In the genomic region with DNA sequence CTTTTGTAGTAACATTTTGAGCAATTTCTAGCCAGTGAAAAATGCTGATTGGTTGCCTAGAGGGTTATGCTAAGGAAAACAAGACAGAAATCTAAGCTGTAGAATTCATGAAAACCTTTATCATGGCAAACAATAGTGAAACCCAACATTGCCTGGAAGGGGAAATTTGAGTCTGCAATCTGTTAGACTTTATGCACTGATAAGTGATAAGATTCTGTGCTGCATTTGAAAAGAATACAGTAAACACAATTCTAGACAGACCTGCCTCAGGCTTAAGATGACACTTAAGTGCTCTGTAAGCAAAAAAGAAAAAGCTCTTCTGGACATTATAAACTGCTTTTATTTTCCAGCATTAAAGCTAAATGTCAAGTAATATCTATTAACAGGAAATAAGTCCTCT, we compare ENCODE assay signal across 24 cellular contexts.
"Had no signal": no experiment of that assay in that cellular context is flagged by ENCODE, and none has a peak within 500 bp of the region (broad histone marks: within the 10 kb centered on the region; RNA-seq: fewer than 3 reads in every experiment).

No MANE protein-coding gene starts in this region.

- H3K27ac ChIP-seq: brain microvascular endothelial cell, epithelial cell of prostate, foreskin keratinocyte, lower lobe of right lung, parathyroid adenoma, tibial artery, VCaP had no signal

- H3K4me1 Mint-ChIP-seq: nephron; stimulated activated naive B cell treated with anti-CD40 and anti-IgM and Interleukin-4, amounts not matched to agents 10 μg/mL and 1 μg/mL and 100 μg/mL, for 72 hours had no signal

- H3K27me3 ChIP-seq: brain microvascular endothelial cell, foreskin keratinocyte, tibial artery had no signal

- H3K79me2 ChIP-seq: parathyroid adenoma had no signal

- ATAC-seq: foreskin keratinocyte; lower lobe of right lung; sciatic nerve; stimulated activated naive B cell treated with anti-CD40 and anti-IgM and Interleukin-4, amounts not matched to agents 10 μg/mL and 1 μg/mL and 100 μg/mL, for 72 hours had no signal

- H3K9me3 Mint-ChIP-seq: endodermal cell, nephron had no signal

- H3K4me3 ChIP-seq: lower lobe of right lung, tibial artery had no signal

- DNase-seq: activated CD4-positive, alpha-beta T cell treated with anti-CD3 and anti-CD28 coated beads, Interleukin-2, amount 50 U/mL, for 1 hour; activated CD4-positive, CD25-positive, alpha-beta regulatory T cell treated with anti-CD3 and anti-CD28 coated beads, Interleukin-2, amount 50 U/mL, for 72 hours; activated CD8-positive, alpha-beta memory T cell treated with anti-CD3 and anti-CD28 coated beads, Interleukin-2, amount 50 U/mL, for 4 hours; activated effector memory CD4-positive, alpha-beta T cell treated with Interleukin-2 at 50 U/mL for 16 hours; activated naive CD4-positive, alpha-beta T cell treated with anti-CD3 and anti-CD28 coated beads, Interleukin-2, amount 50 U/mL, for 16 hours; activated T-cell treated with anti-CD3 and anti-CD28 coated beads, Interleukin-2, amount 50 U/mL, for 48 hours; aorta; brain microvascular endothelial cell; central memory CD4-positive, alpha-beta T cell; endodermal cell; foreskin keratinocyte; glutamatergic neuron; hypothalamus; islet precursor cell; lower lobe of right lung; midbrain; stimulated activated CD4-positive, alpha-beta T cell treated with anti-CD3 and anti-CD28 coated beads, Interleukin-4, amount 100 ng/mL, for 4 hours; stimulated activated naive B cell treated with anti-CD40 and anti-IgM and Interleukin-4, amounts not matched to agents 10 μg/mL and 1 μg/mL and 100 μg/mL, for 72 hours; tibial artery had no signal

- H3K36me3 ChIP-seq: brain microvascular endothelial cell, lower lobe of right lung, tibial artery had no signal

- H3K4me1 ChIP-seq: foreskin keratinocyte, lower lobe of right lung, parathyroid adenoma, tibial artery had no signal

- H2AFZ ChIP-seq: parathyroid adenoma had no signal

- H3K9me3 ChIP-seq: lower lobe of right lung, tibial artery had no signal

- H3K27ac Mint-ChIP-seq: endodermal cell; nephron; stimulated activated naive B cell treated with anti-CD40 and anti-IgM and Interleukin-4, amounts not matched to agents 10 μg/mL and 1 μg/mL and 100 μg/mL, for 72 hours had no signal

- H3K27me3 Mint-ChIP-seq: stimulated activated naive B cell treated with anti-CD40 and anti-IgM and Interleukin-4, amounts not matched to agents 10 μg/mL and 1 μg/mL and 100 μg/mL, for 72 hours had no signal

- H3K4me3 Mint-ChIP-seq: endodermal cell; nephron; stimulated activated naive B cell treated with anti-CD40 and anti-IgM and Interleukin-4, amounts not matched to agents 10 μg/mL and 1 μg/mL and 100 μg/mL, for 72 hours had no signal

- H3K36me3 Mint-ChIP-seq: stimulated activated naive B cell treated with anti-CD40 and anti-IgM and Interleukin-4, amounts not matched to agents 10 μg/mL and 1 μg/mL and 100 μg/mL, for 72 hours had no signal
